Comparison of ENCODE assay signal across 8 cellular contexts in genomic region chr9:121598167-121599000, GRCh38. TPM values are rescaled to one million over a fixed set of nuclear protein-coding genes. Genes with fewer than 3 reads are reported as not detected.
DNase-seq lines count a peak whose midpoint lies in the region; ATAC-seq and TF ChIP-seq lines count a peak whose summit lies in the region.

No MANE protein-coding gene starts in this region.

- no peak for TF ChIP-seq POLR2A in prostate gland (IDR thresholded peaks at IDR 0.05)

- intact Hi-C loops in left cardiac atrium (cut with DNase I) (no loop called here), prostate gland (cut with DNase I) (loop anchor here (2.0 kb wide), 1 partner anchor 42 kb away; no protein-coding TSS in a partner anchor)

- DNase-seq in EL: peak; percentile 90
- peak; percentile 57 for DNase-seq in amniotic epithelial cell (ENCODE audit: low read depth)
- peak; percentile 83 for DNase-seq in left cardiac atrium
- peak; percentile 91 for DNase-seq in prostate gland (ENCODE audit: low spot score)
- no peak for DNase-seq in activated T-cell treated with anti-CD3 and anti-CD28 coated beads, Interleukin-2, amount 50 U/mL, for 24 hours
- no peak for DNase-seq in NCI-H774 (lab: John Stamatoyannopoulos, UW)
- DNase-seq in germinal center (ENCODE audit: low spot score): no peak

- TF ChIP-seq CTCF in prostate gland (IDR thresholded peaks at IDR 0.05): peak; percentile 12 to 81 (median 40)

- 14% methylated on average over 60 of the region's 77 CpGs for WGBS in prostate gland

- no peak overlapping the region for H3K27ac Mint-ChIP-seq in activated T-cell treated with anti-CD3 and anti-CD28 coated beads, Interleukin-2, amount 50 U/mL, for 24 hours

- H3K27me3 Mint-ChIP-seq in activated T-cell treated with anti-CD3 and anti-CD28 coated beads, Interleukin-2, amount 50 U/mL, for 24 hours: peaks cover 68% of the 10 kb centered on the region

- no peaks in the 10 kb centered on the region for H3K36me3 ChIP-seq in prostate gland

- peak overlapping the region; percentile 91 to 93 for H3K27ac ChIP-seq in prostate gland

- peaks cover 6% of the 10 kb centered on the region for H3K9me3 Mint-ChIP-seq in activated T-cell treated with anti-CD3 and anti-CD28 coated beads, Interleukin-2, amount 50 U/mL, for 24 hours

- no peaks in the 10 kb centered on the region for H3K27me3 ChIP-seq in prostate gland (replicated peaks; ENCODE audit: insufficient read depth)

- H3K4me3 ChIP-seq in prostate gland: peak overlapping the region; percentile 51 to 53

- ATAC-seq in left cardiac atrium (peak; percentile 76 to 77), HG02981 (IDR thresholded peaks at IDR 0.05; ENCODE audit: unreplicated experiment) (no peak)

- no peaks in the 10 kb centered on the region for H3K9me3 ChIP-seq in prostate gland

- H3K4me1 Mint-ChIP-seq in activated T-cell treated with anti-CD3 and anti-CD28 coated beads, Interleukin-2, amount 50 U/mL, for 24 hours (ENCODE audit: low read depth): peaks cover 3% of the 10 kb centered on the region

- H3K4me3 Mint-ChIP-seq in activated T-cell treated with anti-CD3 and anti-CD28 coated beads, Interleukin-2, amount 50 U/mL, for 24 hours: no peak overlapping the region

- H3K4me1 ChIP-seq in prostate gland (replicated peaks): peaks cover 9% of the 10 kb centered on the region

- H3K36me3 Mint-ChIP-seq in activated T-cell treated with anti-CD3 and anti-CD28 coated beads, Interleukin-2, amount 50 U/mL, for 24 hours (ENCODE audit: low read depth): no peaks in the 10 kb centered on the region

RNA-seq across cellular contexts. Expression of gene DAB2IP, which starts 53.0 kb away (rescaled TPM):
- 10 to 100 TPM; 41.6 to 58.3 TPM for total RNA-seq in left cardiac atrium
- 10 to 100 TPM; 51.6 to 83.2 TPM for total RNA-seq in prostate gland

Comparison
In these comparisons a context has a peak if more than half of its experiments do, and no peak if none do; other contexts are left out.
1. DNase-seq: peak in EL (single experiment), amniotic epithelial cell (single experiment), left cardiac atrium (single experiment) and prostate gland (single experiment); none in activated T-cell treated with anti-CD3 and anti-CD28 coated beads, Interleukin-2, amount 50 U/mL, for 24 hours (single experiment), NCI-H774 (single experiment) and germinal center (single experiment).